In genomic region chr4:147108409-147108808, GRCh38 we compare ENCODE assay signal across 17 cellular contexts.
A peak's percentile ranks its signal among the peaks of the same experiment; 100 is the strongest.
DNase-seq lines count a peak whose midpoint lies in the region; ATAC-seq and TF ChIP-seq lines count a peak whose summit lies in the region.
"Had no signal": no experiment of that assay in that cellular context is flagged by ENCODE, and none has a peak within 500 bp of the region (broad histone marks: within the 10 kb centered on the region; RNA-seq: fewer than 3 reads in every experiment).

No MANE protein-coding gene starts in this region.

- DNase-seq in AG08395 (ENCODE audit: low spot score) = peak; percentile 53
- peak; percentile 48 for DNase-seq in HFFc6
- peak; percentile 49 for DNase-seq in brain microvascular endothelial cell
- DNase-seq in foreskin fibroblast = peak; percentile 39 to 71
- no peak for DNase-seq in GM20000 (ENCODE audit: low spot score)
- DNase-seq in stimulated activated CD8-positive, alpha-beta memory T cell treated with anti-CD3 and anti-CD28 coated beads, Interleukin-4, amount 100 ng/mL, for 48 hours = no peak
- DNase-seq: AML-193, Calu3, DMS79, H7, NCI-H187 treated with DMSO at 0.1 percent for 48 hours, NCI-H2171 treated with DMSO at 0.1 percent for 48 hours, NCI-H774, Peyer's patch, SHP77 had no signal

- TF ChIP-seq CTCF in HFFc6 (IDR thresholded peaks at IDR 0.05) = no peak
- TF ChIP-seq CTCF in brain microvascular endothelial cell (IDR thresholded peaks at IDR 0.05; ENCODE audit: low read depth, low read length, missing control alignments) = no peak
- no peak for TF ChIP-seq CTCF in foreskin fibroblast (IDR thresholded peaks at IDR 0.05; ENCODE audit: low read depth, low read length)
- no peak for TF ChIP-seq CTCF in GM20000 (IDR thresholded peaks at IDR 0.05; ENCODE audit: extremely low read depth, missing control alignments)

- no peaks in the 10 kb centered on the region for H3K9me3 Mint-ChIP-seq in HFFc6

- H3K4me3 ChIP-seq in brain microvascular endothelial cell (ENCODE audit: low read depth, low read length) = no peak overlapping the region
- no peak overlapping the region for H3K4me3 ChIP-seq in foreskin fibroblast (ENCODE audit: low read depth in 1 of 2, low read length in 2 of 2)
- H3K4me3 ChIP-seq: Peyer's patch had no signal

- H3K36me3 ChIP-seq in brain microvascular endothelial cell (replicated peaks) = no peaks in the 10 kb centered on the region
- H3K36me3 ChIP-seq: Peyer's patch had no signal

- ATAC-seq in HG03108 (IDR thresholded peaks at IDR 0.05; ENCODE audit: unreplicated experiment) (no peak), GM19463 (IDR thresholded peaks at IDR 0.05; ENCODE audit: unreplicated experiment) (no peak)

- H3K4me1 Mint-ChIP-seq in HFFc6 (ENCODE audit: low read depth) = peaks cover 20% of the 10 kb centered on the region

- H3K36me3 Mint-ChIP-seq in HFFc6 (ENCODE audit: low read depth) = no peaks in the 10 kb centered on the region

- no peaks in the 10 kb centered on the region for H3K27me3 ChIP-seq in brain microvascular endothelial cell (replicated peaks)
- H3K27me3 ChIP-seq: Peyer's patch had no signal

- in situ Hi-C loops in brain microvascular endothelial cell (cut with HindIII; ENCODE audit: low pct_ligation_motif_present, low sequenced_read_pairs) = loop anchor here (10.0 to 25.0 kb wide), 2 partner anchors 376 to 479 kb away; partner anchors contain the start of gene EDNRA

- H3K4me3 Mint-ChIP-seq in HFFc6 = no peak overlapping the region

- no peak overlapping the region for H3K27ac Mint-ChIP-seq in HFFc6

- H3K27me3 Mint-ChIP-seq in HFFc6 (ENCODE audit: insufficient read depth) = peaks cover 4% of the 10 kb centered on the region

- no peak overlapping the region for H3K27ac ChIP-seq in brain microvascular endothelial cell
- H3K27ac ChIP-seq: Peyer's patch had no signal

Comparison
In these comparisons a context has a peak if more than half of its experiments do, and no peak if none do; other contexts are left out.
1. DNase-seq: peak in AG08395 (single experiment), HFFc6 (single experiment), brain microvascular endothelial cell (single experiment) and foreskin fibroblast (2 of 2); none in GM20000 (single experiment) and stimulated activated CD8-positive, alpha-beta memory T cell treated with anti-CD3 and anti-CD28 coated beads, Interleukin-4, amount 100 ng/mL, for 48 hours (single experiment).